In the genomic region with DNA sequence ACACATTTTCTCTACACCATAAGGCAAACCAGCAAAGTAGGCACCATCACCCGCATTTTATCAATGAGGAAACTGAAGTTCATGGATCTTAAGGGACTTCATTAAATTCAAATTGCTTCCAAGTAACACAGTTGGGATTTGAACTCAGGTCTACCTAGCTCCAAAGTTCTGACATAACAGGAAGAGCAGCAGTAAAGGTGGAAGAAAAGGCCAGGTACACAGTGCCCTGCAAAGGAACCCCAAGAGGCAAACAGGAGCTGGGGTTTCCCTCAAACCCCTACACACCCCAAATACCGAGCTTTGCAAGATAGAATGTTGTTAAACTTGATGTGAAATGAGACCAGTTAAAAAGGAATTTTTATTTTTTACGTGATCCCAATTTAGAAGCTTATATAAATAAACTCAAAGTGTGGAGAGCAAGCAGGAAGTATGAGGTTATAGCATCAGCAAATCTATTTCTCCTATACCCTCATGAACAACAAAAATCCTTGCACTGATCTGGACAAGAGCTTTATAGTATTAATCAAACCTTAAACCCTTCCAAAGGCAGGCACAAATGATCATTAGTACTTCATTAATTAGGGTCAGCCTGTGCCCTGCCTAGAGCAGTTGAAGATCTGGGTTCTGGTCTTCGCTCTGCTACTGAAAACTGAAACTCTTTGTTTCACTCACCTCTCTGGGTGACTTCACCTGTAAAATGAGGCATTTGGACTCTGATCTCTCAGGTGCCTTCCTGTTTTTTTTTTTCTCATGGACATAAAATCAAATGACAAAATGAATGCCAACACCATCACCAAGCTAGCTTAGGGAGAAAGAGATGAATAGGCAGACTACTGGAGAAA, we compare ENCODE assay signal across 17 cellular contexts. TPM values are rescaled to one million over a fixed set of nuclear protein-coding genes. Genes with fewer than 3 reads are reported as not detected.
DNase-seq lines count a peak whose midpoint lies in the region; ATAC-seq lines count a peak whose summit lies in the region.
"Had no signal": no experiment of that assay in that cellular context is flagged by ENCODE, and none has a peak within 500 bp of the region (broad histone marks: within the 10 kb centered on the region; RNA-seq: fewer than 3 reads in every experiment).

No MANE protein-coding gene starts in this region.

- peaks cover 7% of the 10 kb centered on the region for H3K9me3 Mint-ChIP-seq in activated CD8-positive, alpha-beta memory T cell treated with anti-CD3 and anti-CD28 coated beads, Interleukin-2, amount 10 ng/mL, durations not matched to agents 7 days and 5 days (ENCODE audit: low read depth)
- H3K9me3 Mint-ChIP-seq: activated B cell treated with CpG ODN at 0.5 μM for 24 hours had no signal

- H3K4me3 Mint-ChIP-seq in activated CD8-positive, alpha-beta memory T cell treated with anti-CD3 and anti-CD28 coated beads, Interleukin-2, amount 10 ng/mL, durations not matched to agents 7 days and 5 days = no peak overlapping the region
- H3K4me3 Mint-ChIP-seq: activated B cell treated with CpG ODN at 0.5 μM for 24 hours, nephron progenitor cell had no signal

- CTCF ChIA-PET in activated CD8-positive, alpha-beta memory T cell treated with anti-CD3 and anti-CD28 coated beads, Interleukin-2, amount 10 ng/mL, durations not matched to agents 7 days and 5 days (lab: Charles Lee) = interaction anchor here (0.9 to 2.4 kb wide), 5 partner anchors 12 to 110 kb away, joined by 3 to 4 read pairs (median 3); a partner anchor contains a TSS

- H3K36me3 ChIP-seq in mucosa of rectum (ENCODE audit: control insufficient read depth in 2 of 2, insufficient read depth in 2 of 2, low read length in 2 of 2) = no peaks in the 10 kb centered on the region
- H3K36me3 ChIP-seq: lower lobe of right lung, stomach, vagina had no signal

- no peaks in the 10 kb centered on the region for H3K27me3 Mint-ChIP-seq in activated CD8-positive, alpha-beta memory T cell treated with anti-CD3 and anti-CD28 coated beads, Interleukin-2, amount 10 ng/mL, durations not matched to agents 7 days and 5 days
- H3K27me3 Mint-ChIP-seq: activated B cell treated with CpG ODN at 0.5 μM for 24 hours had no signal

- H3K27me3 ChIP-seq in mucosa of rectum (ENCODE audit: control insufficient read depth in 2 of 2, insufficient read depth in 2 of 2, low read length in 2 of 2) = no peaks in the 10 kb centered on the region
- H3K27me3 ChIP-seq: stomach, vagina had no signal

- H3K4me1 Mint-ChIP-seq in activated CD8-positive, alpha-beta memory T cell treated with anti-CD3 and anti-CD28 coated beads, Interleukin-2, amount 10 ng/mL, durations not matched to agents 7 days and 5 days = peaks cover 29% of the 10 kb centered on the region
- H3K4me1 Mint-ChIP-seq: activated B cell treated with CpG ODN at 0.5 μM for 24 hours, nephron progenitor cell had no signal

- H3K9me3 ChIP-seq in mucosa of rectum (ENCODE audit: control insufficient read depth in 2 of 2, low read length in 2 of 2) = no peaks in the 10 kb centered on the region
- H3K9me3 ChIP-seq: lower lobe of right lung, vagina had no signal

- H3K4me3 ChIP-seq in mucosa of rectum (ENCODE audit: low read length in 2 of 2) = peak overlapping the region; percentile 39 to 51
- H3K4me3 ChIP-seq: lower lobe of right lung, stomach, vagina had no signal

- DNase-seq in activated CD8-positive, alpha-beta memory T cell treated with anti-CD3 and anti-CD28 coated beads, Interleukin-2, amount 10 ng/mL, durations not matched to agents 7 days and 5 days = no peak
- no peak for DNase-seq in activated CD8-positive, alpha-beta memory T cell treated with anti-CD3 and anti-CD28 coated beads for 24 hours
- DNase-seq in SW480 (ENCODE audit: low spot score) = peak; percentile 38
- no peak for DNase-seq in NCI-H345 treated with DMSO at 0.1 percent for 48 hours (lab: John Stamatoyannopoulos, UW; ENCODE audit: unreplicated experiment)
- DNase-seq in NCI-H748 (lab: John Stamatoyannopoulos, UW; ENCODE audit: unreplicated experiment) = no peak
- DNase-seq: activated B cell treated with CpG ODN at 0.5 μM for 24 hours; activated CD8-positive, alpha-beta memory T cell treated with anti-CD3 and anti-CD28 coated beads, Interleukin-2, amount 50 U/mL, for 48 hours; central memory CD4-positive, alpha-beta T cell; foreskin melanocyte; lower lobe of right lung; NCI-H2171; nephron progenitor cell; stomach had no signal

- peak overlapping the region; percentile 30 for H3K27ac Mint-ChIP-seq in activated CD8-positive, alpha-beta memory T cell treated with anti-CD3 and anti-CD28 coated beads, Interleukin-2, amount 10 ng/mL, durations not matched to agents 7 days and 5 days
- H3K27ac Mint-ChIP-seq: activated B cell treated with CpG ODN at 0.5 μM for 24 hours, nephron progenitor cell had no signal

- H3K27ac ChIP-seq in mucosa of rectum (ENCODE audit: low read depth in 2 of 2, low read length in 2 of 2) = peak overlapping the region; percentile 70 to 93
- H3K27ac ChIP-seq: lower lobe of right lung, vagina had no signal

- no peak for ATAC-seq in activated CD8-positive, alpha-beta memory T cell treated with anti-CD3 and anti-CD28 coated beads, Interleukin-2, amount 10 ng/mL, durations not matched to agents 7 days and 5 days
- ATAC-seq in GM18508 (IDR thresholded peaks at IDR 0.05; ENCODE audit: insufficient read depth, unreplicated experiment) (peak; percentile 67), HG03354 (IDR thresholded peaks at IDR 0.05; ENCODE audit: poor library complexity, severe bottlenecking, unreplicated experiment) (no peak)
- ATAC-seq: lower lobe of right lung had no signal

- peaks cover 9 to 33% of the 10 kb centered on the region in 2 donors for H3K4me1 ChIP-seq in mucosa of rectum (ENCODE audit: control insufficient read depth in 2 of 2, insufficient read depth in 2 of 2, low read length in 2 of 2)
- H3K4me1 ChIP-seq: lower lobe of right lung had no signal

- H3K36me3 Mint-ChIP-seq in activated CD8-positive, alpha-beta memory T cell treated with anti-CD3 and anti-CD28 coated beads, Interleukin-2, amount 10 ng/mL, durations not matched to agents 7 days and 5 days = peaks cover 28% of the 10 kb centered on the region

- peak overlapping the region; percentile 35 to 58 for H3K9ac ChIP-seq in mucosa of rectum (ENCODE audit: low read depth in 1 of 2, low read length in 2 of 2)

RNA-seq across cellular contexts. Expression of a gene that starts 36.5 kb away (rescaled TPM):
- 10 to 100 TPM; 73.7 to 78.0 TPM for total RNA-seq in activated CD8-positive, alpha-beta memory T cell treated with anti-CD3 and anti-CD28 coated beads, Interleukin-2, amount 10 ng/mL, durations not matched to agents 7 days and 5 days
